In genomic region chr1:221449801-221450470, GRCh38 we compare ENCODE assay signal across 12 cellular contexts.
A peak's percentile ranks its signal among the peaks of the same experiment; 100 is the strongest.
DNase-seq lines count a peak whose midpoint lies in the region; ATAC-seq, FAIRE-seq and TF ChIP-seq lines count a peak whose summit lies in the region.
"Had no signal": no experiment of that assay in that cellular context is flagged by ENCODE, and none has a peak within 500 bp of the region (broad histone marks: within the 10 kb centered on the region; RNA-seq: fewer than 3 reads in every experiment).

No MANE protein-coding gene starts in this region.

- no peak overlapping the region for H3K27ac ChIP-seq in small intestine (ENCODE audit: low read depth in 1 of 2, low read length in 1 of 2)

- H3K36me3 ChIP-seq in MG63 (no peaks in the 10 kb centered on the region), small intestine (ENCODE audit: control insufficient read depth in 2 of 2, insufficient read depth in 2 of 2, low read length in 2 of 2) (no peaks in the 10 kb centered on the region)
- H3K36me3 ChIP-seq: tibial nerve had no signal

- H3K4me3 ChIP-seq in MG63 (no peak overlapping the region), cardiac fibroblast (replicated peaks in 1 of 2; ENCODE audit: low read depth in 2 of 2, low read length in 2 of 2) (no peak overlapping the region), small intestine (ENCODE audit: low read depth in 1 of 2, low read length in 2 of 2) (no peak overlapping the region)
- H3K4me3 ChIP-seq: mucosa of descending colon, tibial nerve had no signal

- DNase-seq in EL: peak; percentile 46
- DNase-seq in MG63: peak; percentile 7
- DNase-seq in cardiac fibroblast (ENCODE audit: low read depth in 2 of 2): peak; percentile 48 to 67
- no peak for DNase-seq in NCI-H69 (lab: John Stamatoyannopoulos, UW)
- DNase-seq in D341Med (ENCODE audit: low spot score): no peak
- no peak for DNase-seq in small intestine
- DNase-seq in SIG-M5 (lab: John Stamatoyannopoulos, UW): no peak
- DNase-seq: hippocampal formation, mucosa of descending colon, NCI-H2081 had no signal

- peak; percentile 57 for ATAC-seq in GM19455 (IDR thresholded peaks at IDR 0.05; ENCODE audit: unreplicated experiment)
- ATAC-seq: mucosa of descending colon had no signal

- WGBS in small intestine, 3 donors: 49 to 63% (median 59%) methylated on average over 3 of the region's 3 CpGs

- H3K4me1 ChIP-seq in small intestine (ENCODE audit: control insufficient read depth in 2 of 2, insufficient read depth in 1 of 2, low read depth in 1 of 2, low read length in 1 of 2): no peaks in the 10 kb centered on the region

- H3K27me3 ChIP-seq in MG63 (no peaks in the 10 kb centered on the region), small intestine (ENCODE audit: control insufficient read depth in 2 of 2, insufficient read depth in 2 of 2, low read length in 2 of 2) (no peaks in the 10 kb centered on the region)
- H3K27me3 ChIP-seq: tibial nerve had no signal

- H3K9me3 ChIP-seq in MG63 (no peaks in the 10 kb centered on the region), small intestine (ENCODE audit: control insufficient read depth, low read depth) (no peaks in the 10 kb centered on the region)
- H3K9me3 ChIP-seq: mucosa of descending colon had no signal

- FAIRE-seq in small intestine (lab: Jason Lieb, UNC): no peak

- no peak for TF ChIP-seq CTCF in cardiac fibroblast (IDR thresholded peaks at IDR 0.05; ENCODE audit: low read depth, low read length)

Comparison
In these comparisons a context has a peak if more than half of its experiments do, and no peak if none do; other contexts are left out.
1. DNase-seq: peak in EL (single experiment), MG63 (single experiment) and cardiac fibroblast (2 of 2); none in NCI-H69 (single experiment), D341Med (single experiment), small intestine (single experiment) and SIG-M5 (single experiment).